In the genomic region with DNA sequence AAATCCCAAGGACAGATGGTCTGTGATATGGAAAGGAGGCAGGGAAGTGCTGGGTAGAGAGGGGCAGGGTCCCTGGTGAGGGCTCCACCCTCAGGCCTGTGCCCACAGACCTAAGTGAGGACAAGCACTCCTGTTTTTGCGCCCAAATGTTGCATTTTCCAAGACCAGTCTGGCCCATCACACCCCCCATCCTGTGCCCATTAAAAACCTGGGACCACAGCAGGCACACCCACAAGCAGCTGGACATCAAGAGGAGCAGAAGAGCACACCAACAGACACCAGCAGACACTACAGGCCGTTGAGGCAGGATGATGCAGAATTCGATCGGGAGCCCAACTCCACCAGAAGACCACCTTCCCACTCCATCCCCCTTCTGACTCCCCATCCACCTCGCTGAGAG, we compare ENCODE assay signal across 18 cellular contexts.
DNase-seq lines count a peak whose midpoint lies in the region; ATAC-seq, FAIRE-seq and TF ChIP-seq lines count a peak whose summit lies in the region.
"Had no signal": no experiment of that assay in that cellular context is flagged by ENCODE, and none has a peak within 500 bp of the region (broad histone marks: within the 10 kb centered on the region; RNA-seq: fewer than 3 reads in every experiment).

No MANE protein-coding gene starts in this region.

- H4K8ac ChIP-seq in H1 (ENCODE audit: extremely low read depth, insufficient read depth, low read length) = peak overlapping the region; percentile 0; the same call in 1 of the 2 replicates

- POLR2A ChIA-PET in H1 (lab: Charles Lee; ENCODE audit: partially characterized antibody) = no interaction called here

- TF ChIP-seq POLR2A in H1 (IDR thresholded peaks at IDR 0.05; ENCODE audit: control extremely low read depth in 1 of 2, low read depth in 2 of 2, low read length in 2 of 2) (no peak), ovary (IDR thresholded peaks at IDR 0.05) (no peak)

- no peaks in the 10 kb centered on the region for H3K23me2 ChIP-seq in H1 (ENCODE audit: low read depth, low read length)

- TF ChIP-seq RAD21 in H1 (IDR thresholded peaks at IDR 0.05 in 1 of 2, conservative IDR thresholded peaks at IDR 0.05 in 1 of 2; ENCODE audit: low read depth in 2 of 2, low read length in 2 of 2) = no peak

- no peak for FAIRE-seq in H1 (lab: Jason Lieb, UNC)
- FAIRE-seq: A549, G401.6, GM12891, GM19239 had no signal

- no peak overlapping the region for H2AFZ ChIP-seq in H1 (ENCODE audit: low read length)

- H3K27ac ChIP-seq in right atrium auricular region (no peak overlapping the region), H1 (ENCODE audit: low read depth, low read length) (no peak overlapping the region), ovary (no peak overlapping the region)
- H3K27ac ChIP-seq: 22Rv1, A549 had no signal

- H3K23ac ChIP-seq in H1 (ENCODE audit: insufficient read length) = no peak overlapping the region

- 80% methylated on average over 5 of the region's 5 CpGs; no CpG with 5 or more reads in 1 of the 2 experiments for WGBS in H1 (ENCODE audit: extremely low coverage in 1 of 2, insufficient coverage in 1 of 2, insufficient read length in 1 of 2, insufficient replicate concordance in 2 of 2, low coverage in 1 of 2, low lambda C conversion rate in 2 of 2, missing lambda C conversion rate in 1 of 2), 2 experiments
- WGBS in ovary, 3 donors = 47 to 80% (median 55%) methylated on average over 5 of the region's 5 CpGs

- no peak overlapping the region for H2BK120ac ChIP-seq in H1 (replicated peaks; ENCODE audit: low read depth, low read length)

- H3K79me2 ChIP-seq in H1 (ENCODE audit: control insufficient read depth in 1 of 2, insufficient read depth in 2 of 2, low read length in 2 of 2) = no peaks in the 10 kb centered on the region

- intact Hi-C loops in Right ventricle myocardium superior (cut with DNase I) (no loop called here), ovary (cut with DNase I) (no loop called here)

- H2BK15ac ChIP-seq in H1 (ENCODE audit: low read length) = no peak overlapping the region

- ATAC-seq in Right ventricle myocardium superior (ENCODE audit: poor library complexity) = no peak
- ATAC-seq: A549 had no signal

- H3K9ac ChIP-seq in H1 (replicated peaks in 1 of 4; ENCODE audit: extremely low read depth in 1 of 4, low read depth in 3 of 4, low read length in 3 of 4) = no peak overlapping the region; a peak in 1 of 7 replicates

- H2AK5ac ChIP-seq in H1 (ENCODE audit: low read depth, low read length) = no peak overlapping the region

- no peak overlapping the region for H2BK5ac ChIP-seq in H1 (ENCODE audit: low read depth, low read length)

- H3K4ac ChIP-seq in H1 (replicated peaks; ENCODE audit: insufficient read length, low read depth, low read length) = no peak overlapping the region

- TF ChIP-seq EP300 in H1 (IDR thresholded peaks at IDR 0.05; ENCODE audit: borderline replicate concordance in 1 of 2, low read depth in 2 of 2, low read length in 2 of 2) (no peak), ovary (IDR thresholded peaks at IDR 0.05) (no peak)

- no peaks in the 10 kb centered on the region for H3K79me1 ChIP-seq in H1 (ENCODE audit: low read depth, low read length)

- H3K56ac ChIP-seq in H1 (replicated peaks; ENCODE audit: insufficient read length, low read depth, low read length) = no peak overlapping the region

- H4K5ac ChIP-seq in H1 (ENCODE audit: insufficient read length, low read depth, low read length) = no peak overlapping the region

- no peaks in the 10 kb centered on the region for H3K4me1 ChIP-seq in right atrium auricular region
- H3K4me1 ChIP-seq in H1 (replicated peaks in 1 of 4; ENCODE audit: control insufficient read depth in 3 of 4, insufficient read depth in 4 of 4, low read length in 3 of 4) = peaks cover 0 to 4% (median 3%) of the 10 kb centered on the region in 4 experiments; a peak in 4 of 7 replicates
- no peaks in the 10 kb centered on the region for H3K4me1 ChIP-seq in ovary (ENCODE audit: insufficient read depth)
- H3K4me1 ChIP-seq: A549 had no signal

- H4K91ac ChIP-seq in H1 (replicated peaks; ENCODE audit: insufficient read length, low read length) = no peak overlapping the region

- peak; percentile 21 for DNase-seq in right atrium auricular region (ENCODE audit: low spot score)
- no peak for DNase-seq in Right ventricle myocardium superior
- no peak for DNase-seq in H1 (ENCODE audit: low read depth in 1 of 2, low spot score in 2 of 2)
- no peak for DNase-seq in ovary
- no peak for DNase-seq in DMS 273 (lab: John Stamatoyannopoulos, UW; ENCODE audit: unreplicated experiment)
- DNase-seq: AML-193; C1 segment of cervical spinal cord; CD4-positive, alpha-beta memory T cell; CD4-positive, CD25-positive, alpha-beta regulatory T cell; CD8-positive, alpha-beta memory T cell; COR-L47; DMS79 treated with DMSO at 0.1 percent for 48 hours; GF-D8 had no signal

- H4K20me1 ChIP-seq in H1 (replicated peaks in 1 of 2; ENCODE audit: control insufficient read depth in 1 of 2, insufficient read depth in 2 of 2, low read length in 2 of 2) = no peaks in the 10 kb centered on the region

- no peak overlapping the region for H3K14ac ChIP-seq in H1 (ENCODE audit: insufficient read length)

- H3K27me3 ChIP-seq in right atrium auricular region (no peaks in the 10 kb centered on the region), H1 (replicated peaks in 1 of 4; ENCODE audit: control insufficient read depth in 3 of 4, extremely low read depth in 1 of 4, insufficient read depth in 3 of 4, low read length in 3 of 4) (no peaks in the 10 kb centered on the region), ovary (no peaks in the 10 kb centered on the region)

- CTCF ChIA-PET in H1 (lab: Charles Lee; ENCODE audit: partially characterized antibody) = interaction anchor here (0.6 to 3.1 kb wide), 5 partner anchors 9 to 983 kb away, joined by 3 to 31 read pairs (median 4); no protein-coding TSS in a partner anchor

- TF ChIP-seq CTCF in right atrium auricular region (IDR thresholded peaks at IDR 0.05) = no peak
- TF ChIP-seq CTCF in H1 (IDR thresholded peaks at IDR 0.05; ENCODE audit: control extremely low read depth in 1 of 3, insufficient read depth in 1 of 3, low read depth in 1 of 3, low read length in 3 of 3) = no peak
- no peak for TF ChIP-seq CTCF in ovary (IDR thresholded peaks at IDR 0.05)

- no peak overlapping the region for H3K18ac ChIP-seq in H1 (ENCODE audit: extremely low read depth, low read length)

- H3K36me3 ChIP-seq in right atrium auricular region = no peaks in the 10 kb centered on the region
- no peaks in the 10 kb centered on the region for H3K36me3 ChIP-seq in H1 (ENCODE audit: control insufficient read depth in 2 of 4, insufficient read depth in 4 of 4, low read length in 3 of 4)
- H3K36me3 ChIP-seq in ovary = no peaks in the 10 kb centered on the region

- no peak overlapping the region for H3K4me2 ChIP-seq in H1 (ENCODE audit: insufficient read depth in 1 of 2, low read depth in 2 of 2, low read length in 2 of 2)
- H3K4me2 ChIP-seq: A549 had no signal

- H3K9me3 ChIP-seq in right atrium auricular region (peaks cover 0 to 5% of the 10 kb centered on the region in 2 donors), H1 (ENCODE audit: insufficient read depth in 2 of 2, low read depth in 1 of 2, low read length in 1 of 2) (no peaks in the 10 kb centered on the region), ovary (no peaks in the 10 kb centered on the region)
- H3K9me3 ChIP-seq: A549 had no signal

- H2BK12ac ChIP-seq in H1 (ENCODE audit: low read depth, low read length) = no peak overlapping the region

- H3K4me3 ChIP-seq in right atrium auricular region (no peak overlapping the region), H1 (ENCODE audit: extremely low read depth in 1 of 4, insufficient read depth in 2 of 4, low read depth in 3 of 4, low read length in 4 of 4) (no peak overlapping the region), ovary (no peak overlapping the region)
- H3K4me3 ChIP-seq: A549 had no signal

- H2BK20ac ChIP-seq in H1 (ENCODE audit: low read length) = no peak overlapping the region

TF ChIP-seq in H1, 55 proteins besides CTCF, POLR2A, EP300 and RAD21 (continues in another document):
- TF ChIP-seq KDM1A (IDR thresholded peaks at IDR 0.05; ENCODE audit: borderline replicate concordance, low read length) = no peak
- TF ChIP-seq, protein P1, sequence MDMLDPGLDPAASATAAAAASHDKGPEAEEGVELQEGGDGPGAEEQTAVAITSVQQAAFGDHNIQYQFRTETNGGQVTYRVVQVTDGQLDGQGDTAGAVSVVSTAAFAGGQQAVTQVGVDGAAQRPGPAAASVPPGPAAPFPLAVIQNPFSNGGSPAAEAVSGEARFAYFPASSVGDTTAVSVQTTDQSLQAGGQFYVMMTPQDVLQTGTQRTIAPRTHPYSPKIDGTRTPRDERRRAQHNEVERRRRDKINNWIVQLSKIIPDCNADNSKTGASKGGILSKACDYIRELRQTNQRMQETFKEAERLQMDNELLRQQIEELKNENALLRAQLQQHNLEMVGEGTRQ (IDR thresholded peaks at IDR 0.05; ENCODE audit: low read length) = no peak
- no peak for TF ChIP-seq JUND (IDR thresholded peaks at IDR 0.05; ENCODE audit: low read length)
- no peak for TF ChIP-seq KDM5A (IDR thresholded peaks at IDR 0.05; ENCODE audit: low read length)
- TF ChIP-seq, protein P2, sequence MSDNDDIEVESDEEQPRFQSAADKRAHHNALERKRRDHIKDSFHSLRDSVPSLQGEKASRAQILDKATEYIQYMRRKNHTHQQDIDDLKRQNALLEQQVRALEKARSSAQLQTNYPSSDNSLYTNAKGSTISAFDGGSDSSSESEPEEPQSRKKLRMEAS (IDR thresholded peaks at IDR 0.05) = no peak
- TF ChIP-seq NRF1 (IDR thresholded peaks at IDR 0.05; ENCODE audit: low read depth, low read length) = no peak
- no peak for TF ChIP-seq EGR1 (IDR thresholded peaks at IDR 0.05; ENCODE audit: borderline replicate concordance, low read depth, low read length)
- no peak for TF ChIP-seq POU5F1 (IDR thresholded peaks at IDR 0.05; ENCODE audit: low read depth, low read length)
- no peak for TF ChIP-seq KDM4A (IDR thresholded peaks at IDR 0.05; ENCODE audit: low read depth, low read length, severe bottlenecking)
- TF ChIP-seq RBBP5 (IDR thresholded peaks at IDR 0.05; ENCODE audit: borderline replicate concordance, low read depth, low read length) = no peak
